In the genomic region with DNA sequence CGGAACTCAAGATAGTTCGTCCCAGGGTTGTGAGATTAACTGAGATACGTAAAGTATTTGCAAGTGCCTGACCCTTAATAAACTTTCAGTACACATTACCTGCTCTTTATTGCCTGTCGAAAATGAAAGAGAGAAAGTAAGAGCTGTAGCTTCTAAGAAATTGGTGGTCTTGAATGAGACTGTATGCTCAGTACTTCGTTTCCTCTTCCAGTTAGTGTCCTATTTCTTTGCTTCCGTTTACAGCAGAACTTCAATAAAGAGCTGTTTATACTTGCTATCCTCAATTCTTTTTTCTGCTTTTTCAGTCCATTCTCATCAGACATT, we compare ENCODE assay signal across 8 cellular contexts. TPM values are rescaled to one million over a fixed set of nuclear protein-coding genes. Genes with fewer than 3 reads are reported as not detected.
DNase-seq lines count a peak whose midpoint lies in the region; ATAC-seq and TF ChIP-seq lines count a peak whose summit lies in the region.

No MANE protein-coding gene starts in this region.

- peak overlapping the region; percentile 87 to 99 (median 93) for H3K4me3 Mint-ChIP-seq in brain

- H3K27me3 ChIP-seq in muscle layer of colon (ENCODE audit: control insufficient read depth in 1 of 2, insufficient read depth in 2 of 2, low read length in 2 of 2), result no peaks in the 10 kb centered on the region

- peak overlapping the region; percentile 89 to 99 for H3K4me3 ChIP-seq in muscle layer of colon (ENCODE audit: low read depth in 1 of 2, low read length in 2 of 2)

- H3K4me1 Mint-ChIP-seq in brain, result peaks cover 39% of the 10 kb centered on the region

- peaks cover 17% of the 10 kb centered on the region for H3K36me3 Mint-ChIP-seq in brain

- no peaks in the 10 kb centered on the region for H3K36me3 ChIP-seq in muscle layer of colon (ENCODE audit: insufficient read depth, low read length)

- no peak for TF ChIP-seq CTCF in brain (conservative IDR thresholded peaks at IDR 0.05)

- H3K27ac ChIP-seq in muscle layer of colon (ENCODE audit: low read depth, low read length), result peak overlapping the region; percentile 40

- peak overlapping the region; percentile 94 to 99 (median 97) for H3K27ac Mint-ChIP-seq in brain

- peak; percentile 22 for DNase-seq in ELR (ENCODE audit: low read depth)
- DNase-seq in NCI-H446 treated with DMSO at 0.1 percent for 48 hours (lab: John Stamatoyannopoulos, UW), result no peak
- DNase-seq in stimulated activated CD4-positive, alpha-beta T cell treated with anti-CD3 and anti-CD28 coated beads, Interleukin-4, amount 100 ng/mL, for 1 hour, result no peak
- DNase-seq in NCI-H2107 treated with DMSO at 0.1 percent for 48 hours (lab: John Stamatoyannopoulos, UW; ENCODE audit: unreplicated experiment), result no peak

- peaks cover 19% of the 10 kb centered on the region for H3K27me3 Mint-ChIP-seq in brain

- H3K4me1 ChIP-seq in muscle layer of colon (ENCODE audit: insufficient read depth, low read length), result peaks cover 13% of the 10 kb centered on the region

- H3K9me3 Mint-ChIP-seq in brain, result peaks cover 3 to 9% (median 5%) of the 10 kb centered on the region in 5 experiments

- ATAC-seq in GM21381 (IDR thresholded peaks at IDR 0.05; ENCODE audit: unreplicated experiment) (peak; percentile 56), HG03575 (IDR thresholded peaks at IDR 0.05; ENCODE audit: extremely low read depth, insufficient number of reproducible peaks, low FRiP score, unreplicated experiment) (peak; percentile 38)

- H3K9me3 ChIP-seq in muscle layer of colon (ENCODE audit: low read length), result no peaks in the 10 kb centered on the region

- H3K9ac ChIP-seq in muscle layer of colon (ENCODE audit: low read length), result peak overlapping the region; percentile 86

RNA-seq across cellular contexts. Expression of gene SRFBP1, which starts 0.5 kb away (rescaled TPM):
- polyA plus RNA-seq in brain (ENCODE audit: insufficient read depth, low read depth, low replicate concordance), result 1.3 TPM
